16 cellular contexts compared by ENCODE assay signal in the genomic region with DNA sequence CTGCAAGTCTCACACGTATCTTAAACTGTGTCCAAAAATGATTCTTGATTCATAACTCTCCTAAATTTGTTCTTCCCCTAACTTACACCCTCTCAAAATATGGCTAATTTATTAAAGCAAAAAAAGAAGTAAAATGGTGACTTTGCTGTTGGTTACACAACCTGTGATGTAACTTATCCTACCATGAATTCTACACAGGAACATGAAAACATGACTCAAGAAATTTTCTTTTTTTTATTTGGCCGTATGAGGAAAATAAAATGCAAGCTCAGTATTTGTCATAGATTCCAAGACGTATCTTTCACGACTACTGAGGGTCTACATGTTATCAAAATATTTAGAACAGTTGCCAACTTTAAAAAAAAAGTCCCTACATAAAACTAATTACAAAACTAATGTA. TPM values are rescaled to one million over a fixed set of nuclear protein-coding genes. Genes with fewer than 3 reads are reported as not detected.
"Had no signal": no experiment of that assay in that cellular context is flagged by ENCODE, and none has a peak within 500 bp of the region (broad histone marks: within the 10 kb centered on the region; RNA-seq: fewer than 3 reads in every experiment).

No MANE protein-coding gene starts in this region.

- H3K9me3 Mint-ChIP-seq: activated naive CD4-positive, alpha-beta T cell treated with anti-CD3 and anti-CD28 coated beads, Interleukin-2, amount 50 U/mL, for 72 hours; nephron progenitor cell; stimulated activated naive B cell treated with anti-CD40 and anti-IgM and Interleukin-4, amounts not matched to agents 10 μg/mL and 1 μg/mL and 100 μg/mL, for 72 hours had no signal

- FAIRE-seq: endometrium, frontal cortex, kidney, small intestine had no signal

- ATAC-seq: activated naive CD4-positive, alpha-beta T cell treated with anti-CD3 and anti-CD28 coated beads, Interleukin-2, amount 50 U/mL, for 72 hours; esophagus mucosa; stimulated activated naive B cell treated with anti-CD40 and anti-IgM and Interleukin-4, amounts not matched to agents 10 μg/mL and 1 μg/mL and 100 μg/mL, for 72 hours had no signal

- DNase-seq: activated CD4-positive, alpha-beta T cell treated with anti-CD3 and anti-CD28 coated beads, Interleukin-2, amount 50 U/mL, for 1 hour; activated effector memory CD4-positive, alpha-beta T cell treated with anti-CD3 and anti-CD28 coated beads, Interleukin-2, amount 50 U/mL, for 16 hours; kidney; left ventricle myocardium superior; mesenchymal stem cell; nephron progenitor cell; small intestine; stimulated activated naive B cell treated with anti-CD40 and anti-IgM and Interleukin-4, amounts not matched to agents 10 μg/mL and 1 μg/mL and 100 μg/mL, for 72 hours; upper lobe of left lung had no signal

- H3K4me1 Mint-ChIP-seq: stimulated activated naive B cell treated with anti-CD40 and anti-IgM and Interleukin-4, amounts not matched to agents 10 μg/mL and 1 μg/mL and 100 μg/mL, for 72 hours had no signal

- H3K36me3 ChIP-seq: breast epithelium, upper lobe of left lung had no signal

- H3K4me3 Mint-ChIP-seq: nephron progenitor cell; stimulated activated naive B cell treated with anti-CD40 and anti-IgM and Interleukin-4, amounts not matched to agents 10 μg/mL and 1 μg/mL and 100 μg/mL, for 72 hours had no signal

- H3K4me3 ChIP-seq: breast epithelium, upper lobe of left lung had no signal

- H3K27me3 ChIP-seq: breast epithelium, upper lobe of left lung had no signal

- H3K36me3 Mint-ChIP-seq: activated naive CD4-positive, alpha-beta T cell treated with anti-CD3 and anti-CD28 coated beads, Interleukin-2, amount 50 U/mL, for 72 hours; stimulated activated naive B cell treated with anti-CD40 and anti-IgM and Interleukin-4, amounts not matched to agents 10 μg/mL and 1 μg/mL and 100 μg/mL, for 72 hours had no signal

- H3K9me3 ChIP-seq: breast epithelium, upper lobe of left lung had no signal

- H3K27ac Mint-ChIP-seq: activated naive CD4-positive, alpha-beta T cell treated with anti-CD3 and anti-CD28 coated beads, Interleukin-2, amount 50 U/mL, for 72 hours; nephron progenitor cell; stimulated activated naive B cell treated with anti-CD40 and anti-IgM and Interleukin-4, amounts not matched to agents 10 μg/mL and 1 μg/mL and 100 μg/mL, for 72 hours had no signal

- H3K4me1 ChIP-seq: breast epithelium had no signal

RNA-seq across cellular contexts. Expression of a gene that starts 9.2 kb away (rescaled TPM):
- total RNA-seq: activated CD8-positive, alpha-beta memory T cell treated with anti-CD3 and anti-CD28 coated beads for 36 hours; T-helper 2 cell treated with Interferon-gamma antibody and Interleukin-4, amounts not matched to agents 100 ng/mL and 5 ng/mL, for 36 hours had no signal
